1 cellular context compared by ENCODE assay signal in genomic region chr21:25636727-25637126, GRCh38.
TF ChIP-seq lines count a peak whose summit lies in the region.

No MANE protein-coding gene starts in this region.

TF ChIP-seq in GM12878, 131 proteins besides CTCF, POLR2A, EP300 and RAD21:
- TF ChIP-seq YY1 (IDR thresholded peaks at IDR 0.05; ENCODE audit: low read depth, low read length) (0 out of 2 replicates have a peak, but pooled peaks have one; percentile 37), RB1 (IDR thresholded peaks at IDR 0.05; ENCODE audit: borderline replicate concordance) (no peak), NR2C2 (IDR thresholded peaks at IDR 0.05; ENCODE audit: borderline replicate concordance, control insufficient read depth, insufficient read length, low read depth) (no peak), IRF4 (IDR thresholded peaks at IDR 0.05; ENCODE audit: low read depth, low read length) (peak; percentile 46; the same call in 1 of the 2 replicates), SUZ12 (IDR thresholded peaks at IDR 0.05; ENCODE audit: unreplicated experiment) (no peak), MXI1 (IDR thresholded peaks at IDR 0.05; ENCODE audit: low read depth, low read length) (no peak), ZBTB11 (CRISPR knock-in tag; IDR thresholded peaks at IDR 0.05) (no peak), EED (IDR thresholded peaks at IDR 0.05; ENCODE audit: low read depth) (peak; percentile 63; the same call in 1 of the 2 replicates), IKZF2 (IDR thresholded peaks at IDR 0.05) (0 out of 4 replicates have a peak, but pooled peaks of 1 of the 2 experiments have one; percentile 34), CHD2 (IDR thresholded peaks at IDR 0.05; ENCODE audit: borderline replicate concordance, low read depth, low read length) (no peak), CBX3 (IDR thresholded peaks at IDR 0.05; ENCODE audit: borderline replicate concordance, low read depth) (no peak), NFIC (IDR thresholded peaks at IDR 0.05; ENCODE audit: low read depth, low read length) (peak; percentile 67; the same call in 1 of the 2 replicates), YBX1 (IDR thresholded peaks at IDR 0.05) (no peak), PAX5 (IDR thresholded peaks at IDR 0.05; ENCODE audit: borderline replicate concordance, low read depth, low read length) (no peak), CHD4 (IDR thresholded peaks at IDR 0.05) (no peak), GATAD2B (conservative IDR thresholded peaks at IDR 0.05; ENCODE audit: low read depth) (no peak), FOS (IDR thresholded peaks at IDR 0.05; ENCODE audit: borderline replicate concordance, extremely low read depth, insufficient read length) (no peak), ATF2 (IDR thresholded peaks at IDR 0.05; ENCODE audit: low read length) (peak; percentile 50; the same call in 1 of the 2 replicates), SPI1 (IDR thresholded peaks at IDR 0.05; ENCODE audit: borderline replicate concordance, insufficient read depth, low read depth, low read length) (no peak), RCOR1 (conservative IDR thresholded peaks at IDR 0.05; ENCODE audit: low read depth, low read length) (no peak), JUNB (IDR thresholded peaks at IDR 0.05) (peak; percentile 93), GABPA (IDR thresholded peaks at IDR 0.05; ENCODE audit: low read depth) (peak; percentile 27; the same call in 1 of the 2 replicates), RELA (IDR thresholded peaks at IDR 0.05; ENCODE audit: borderline replicate concordance, partially characterized antibody) (no peak), FOXM1 (IDR thresholded peaks at IDR 0.05; ENCODE audit: low read depth, low read length) (no peak), CREM (IDR thresholded peaks at IDR 0.05; ENCODE audit: low read depth) (peak; percentile 21; the same call in 1 of the 2 replicates), TCF7 (IDR thresholded peaks at IDR 0.05; ENCODE audit: borderline replicate concordance) (no peak), ETV6 (conservative IDR thresholded peaks at IDR 0.05 in 1 of 2, IDR thresholded peaks at IDR 0.05 in 1 of 2; ENCODE audit: borderline replicate concordance in 1 of 2, low read depth in 1 of 2) (peak in 1 of 2 experiments; percentile 23; a peak in 1 of 4 replicates)
- TF ChIP-seq, protein P1, sequence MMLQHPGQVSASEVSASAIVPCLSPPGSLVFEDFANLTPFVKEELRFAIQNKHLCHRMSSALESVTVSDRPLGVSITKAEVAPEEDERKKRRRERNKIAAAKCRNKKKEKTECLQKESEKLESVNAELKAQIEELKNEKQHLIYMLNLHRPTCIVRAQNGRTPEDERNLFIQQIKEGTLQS (IDR thresholded peaks at IDR 0.05; ENCODE audit: borderline replicate concordance, extremely low read depth, low read depth, low read length), result no peak
- TF ChIP-seq, protein P2, sequence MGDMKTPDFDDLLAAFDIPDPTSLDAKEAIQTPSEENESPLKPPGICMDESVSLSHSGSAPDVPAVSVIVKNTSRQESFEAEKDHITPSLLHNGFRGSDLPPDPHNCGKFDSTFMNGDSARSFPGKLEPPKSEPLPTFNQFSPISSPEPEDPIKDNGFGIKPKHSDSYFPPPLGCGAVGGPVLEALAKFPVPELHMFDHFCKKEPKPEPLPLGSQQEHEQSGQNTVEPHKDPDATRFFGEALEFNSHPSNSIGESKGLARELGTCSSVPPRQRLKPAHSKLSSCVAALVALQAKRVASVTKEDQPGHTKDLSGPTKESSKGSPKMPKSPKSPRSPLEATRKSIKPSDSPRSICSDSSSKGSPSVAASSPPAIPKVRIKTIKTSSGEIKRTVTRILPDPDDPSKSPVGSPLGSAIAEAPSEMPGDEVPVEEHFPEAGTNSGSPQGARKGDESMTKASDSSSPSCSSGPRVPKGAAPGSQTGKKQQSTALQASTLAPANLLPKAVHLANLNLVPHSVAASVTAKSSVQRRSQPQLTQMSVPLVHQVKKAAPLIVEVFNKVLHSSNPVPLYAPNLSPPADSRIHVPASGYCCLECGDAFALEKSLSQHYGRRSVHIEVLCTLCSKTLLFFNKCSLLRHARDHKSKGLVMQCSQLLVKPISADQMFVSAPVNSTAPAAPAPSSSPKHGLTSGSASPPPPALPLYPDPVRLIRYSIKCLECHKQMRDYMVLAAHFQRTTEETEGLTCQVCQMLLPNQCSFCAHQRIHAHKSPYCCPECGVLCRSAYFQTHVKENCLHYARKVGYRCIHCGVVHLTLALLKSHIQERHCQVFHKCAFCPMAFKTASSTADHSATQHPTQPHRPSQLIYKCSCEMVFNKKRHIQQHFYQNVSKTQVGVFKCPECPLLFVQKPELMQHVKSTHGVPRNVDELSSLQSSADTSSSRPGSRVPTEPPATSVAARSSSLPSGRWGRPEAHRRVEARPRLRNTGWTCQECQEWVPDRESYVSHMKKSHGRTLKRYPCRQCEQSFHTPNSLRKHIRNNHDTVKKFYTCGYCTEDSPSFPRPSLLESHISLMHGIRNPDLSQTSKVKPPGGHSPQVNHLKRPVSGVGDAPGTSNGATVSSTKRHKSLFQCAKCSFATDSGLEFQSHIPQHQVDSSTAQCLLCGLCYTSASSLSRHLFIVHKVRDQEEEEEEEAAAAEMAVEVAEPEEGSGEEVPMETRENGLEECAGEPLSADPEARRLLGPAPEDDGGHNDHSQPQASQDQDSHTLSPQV (IDR thresholded peaks at IDR 0.05), result no peak
- TF ChIP-seq, protein P3, sequence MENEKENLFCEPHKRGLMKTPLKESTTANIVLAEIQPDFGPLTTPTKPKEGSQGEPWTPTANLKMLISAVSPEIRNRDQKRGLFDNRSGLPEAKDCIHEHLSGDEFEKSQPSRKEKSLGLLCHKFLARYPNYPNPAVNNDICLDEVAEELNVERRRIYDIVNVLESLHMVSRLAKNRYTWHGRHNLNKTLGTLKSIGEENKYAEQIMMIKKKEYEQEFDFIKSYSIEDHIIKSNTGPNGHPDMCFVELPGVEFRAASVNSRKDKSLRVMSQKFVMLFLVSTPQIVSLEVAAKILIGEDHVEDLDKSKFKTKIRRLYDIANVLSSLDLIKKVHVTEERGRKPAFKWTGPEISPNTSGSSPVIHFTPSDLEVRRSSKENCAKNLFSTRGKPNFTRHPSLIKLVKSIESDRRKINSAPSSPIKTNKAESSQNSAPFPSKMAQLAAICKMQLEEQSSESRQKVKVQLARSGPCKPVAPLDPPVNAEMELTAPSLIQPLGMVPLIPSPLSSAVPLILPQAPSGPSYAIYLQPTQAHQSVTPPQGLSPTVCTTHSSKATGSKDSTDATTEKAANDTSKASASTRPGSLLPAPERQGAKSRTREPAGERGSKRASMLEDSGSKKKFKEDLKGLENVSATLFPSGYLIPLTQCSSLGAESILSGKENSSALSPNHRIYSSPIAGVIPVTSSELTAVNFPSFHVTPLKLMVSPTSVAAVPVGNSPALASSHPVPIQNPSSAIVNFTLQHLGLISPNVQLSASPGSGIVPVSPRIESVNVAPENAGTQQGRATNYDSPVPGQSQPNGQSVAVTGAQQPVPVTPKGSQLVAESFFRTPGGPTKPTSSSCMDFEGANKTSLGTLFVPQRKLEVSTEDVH (IDR thresholded peaks at IDR 0.05; ENCODE audit: low read depth, partially characterized antibody), result no peak
- TF ChIP-seq, protein P4, sequence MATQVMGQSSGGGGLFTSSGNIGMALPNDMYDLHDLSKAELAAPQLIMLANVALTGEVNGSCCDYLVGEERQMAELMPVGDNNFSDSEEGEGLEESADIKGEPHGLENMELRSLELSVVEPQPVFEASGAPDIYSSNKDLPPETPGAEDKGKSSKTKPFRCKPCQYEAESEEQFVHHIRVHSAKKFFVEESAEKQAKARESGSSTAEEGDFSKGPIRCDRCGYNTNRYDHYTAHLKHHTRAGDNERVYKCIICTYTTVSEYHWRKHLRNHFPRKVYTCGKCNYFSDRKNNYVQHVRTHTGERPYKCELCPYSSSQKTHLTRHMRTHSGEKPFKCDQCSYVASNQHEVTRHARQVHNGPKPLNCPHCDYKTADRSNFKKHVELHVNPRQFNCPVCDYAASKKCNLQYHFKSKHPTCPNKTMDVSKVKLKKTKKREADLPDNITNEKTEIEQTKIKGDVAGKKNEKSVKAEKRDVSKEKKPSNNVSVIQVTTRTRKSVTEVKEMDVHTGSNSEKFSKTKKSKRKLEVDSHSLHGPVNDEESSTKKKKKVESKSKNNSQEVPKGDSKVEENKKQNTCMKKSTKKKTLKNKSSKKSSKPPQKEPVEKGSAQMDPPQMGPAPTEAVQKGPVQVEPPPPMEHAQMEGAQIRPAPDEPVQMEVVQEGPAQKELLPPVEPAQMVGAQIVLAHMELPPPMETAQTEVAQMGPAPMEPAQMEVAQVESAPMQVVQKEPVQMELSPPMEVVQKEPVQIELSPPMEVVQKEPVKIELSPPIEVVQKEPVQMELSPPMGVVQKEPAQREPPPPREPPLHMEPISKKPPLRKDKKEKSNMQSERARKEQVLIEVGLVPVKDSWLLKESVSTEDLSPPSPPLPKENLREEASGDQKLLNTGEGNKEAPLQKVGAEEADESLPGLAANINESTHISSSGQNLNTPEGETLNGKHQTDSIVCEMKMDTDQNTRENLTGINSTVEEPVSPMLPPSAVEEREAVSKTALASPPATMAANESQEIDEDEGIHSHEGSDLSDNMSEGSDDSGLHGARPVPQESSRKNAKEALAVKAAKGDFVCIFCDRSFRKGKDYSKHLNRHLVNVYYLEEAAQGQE (IDR thresholded peaks at IDR 0.05; ENCODE audit: low read depth, low read length), result no peak
- TF ChIP-seq, protein P5, sequence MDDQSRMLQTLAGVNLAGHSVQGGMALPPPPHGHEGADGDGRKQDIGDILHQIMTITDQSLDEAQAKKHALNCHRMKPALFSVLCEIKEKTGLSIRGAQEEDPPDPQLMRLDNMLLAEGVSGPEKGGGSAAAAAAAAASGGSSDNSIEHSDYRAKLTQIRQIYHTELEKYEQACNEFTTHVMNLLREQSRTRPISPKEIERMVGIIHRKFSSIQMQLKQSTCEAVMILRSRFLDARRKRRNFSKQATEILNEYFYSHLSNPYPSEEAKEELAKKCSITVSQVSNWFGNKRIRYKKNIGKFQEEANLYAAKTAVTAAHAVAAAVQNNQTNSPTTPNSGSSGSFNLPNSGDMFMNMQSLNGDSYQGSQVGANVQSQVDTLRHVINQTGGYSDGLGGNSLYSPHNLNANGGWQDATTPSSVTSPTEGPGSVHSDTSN (IDR thresholded peaks at IDR 0.05; ENCODE audit: insufficient replicate concordance, low read depth, low read length), result no peak
- TF ChIP-seq, protein P6, sequence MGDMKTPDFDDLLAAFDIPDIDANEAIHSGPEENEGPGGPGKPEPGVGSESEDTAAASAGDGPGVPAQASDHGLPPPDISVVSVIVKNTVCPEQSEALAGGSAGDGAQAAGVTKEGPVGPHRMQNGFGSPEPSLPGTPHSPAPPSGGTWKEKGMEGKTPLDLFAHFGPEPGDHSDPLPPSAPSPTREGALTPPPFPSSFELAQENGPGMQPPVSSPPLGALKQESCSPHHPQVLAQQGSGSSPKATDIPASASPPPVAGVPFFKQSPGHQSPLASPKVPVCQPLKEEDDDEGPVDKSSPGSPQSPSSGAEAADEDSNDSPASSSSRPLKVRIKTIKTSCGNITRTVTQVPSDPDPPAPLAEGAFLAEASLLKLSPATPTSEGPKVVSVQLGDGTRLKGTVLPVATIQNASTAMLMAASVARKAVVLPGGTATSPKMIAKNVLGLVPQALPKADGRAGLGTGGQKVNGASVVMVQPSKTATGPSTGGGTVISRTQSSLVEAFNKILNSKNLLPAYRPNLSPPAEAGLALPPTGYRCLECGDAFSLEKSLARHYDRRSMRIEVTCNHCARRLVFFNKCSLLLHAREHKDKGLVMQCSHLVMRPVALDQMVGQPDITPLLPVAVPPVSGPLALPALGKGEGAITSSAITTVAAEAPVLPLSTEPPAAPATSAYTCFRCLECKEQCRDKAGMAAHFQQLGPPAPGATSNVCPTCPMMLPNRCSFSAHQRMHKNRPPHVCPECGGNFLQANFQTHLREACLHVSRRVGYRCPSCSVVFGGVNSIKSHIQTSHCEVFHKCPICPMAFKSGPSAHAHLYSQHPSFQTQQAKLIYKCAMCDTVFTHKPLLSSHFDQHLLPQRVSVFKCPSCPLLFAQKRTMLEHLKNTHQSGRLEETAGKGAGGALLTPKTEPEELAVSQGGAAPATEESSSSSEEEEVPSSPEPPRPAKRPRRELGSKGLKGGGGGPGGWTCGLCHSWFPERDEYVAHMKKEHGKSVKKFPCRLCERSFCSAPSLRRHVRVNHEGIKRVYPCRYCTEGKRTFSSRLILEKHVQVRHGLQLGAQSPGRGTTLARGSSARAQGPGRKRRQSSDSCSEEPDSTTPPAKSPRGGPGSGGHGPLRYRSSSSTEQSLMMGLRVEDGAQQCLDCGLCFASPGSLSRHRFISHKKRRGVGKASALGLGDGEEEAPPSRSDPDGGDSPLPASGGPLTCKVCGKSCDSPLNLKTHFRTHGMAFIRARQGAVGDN (IDR thresholded peaks at IDR 0.05), result no peak
